30 cellular contexts compared by ENCODE assay signal in genomic region chr9:126623314-126623666, GRCh38. TPM values are rescaled to one million over a fixed set of nuclear protein-coding genes. Genes with fewer than 3 reads are reported as not detected.
DNase-seq lines count a peak whose midpoint lies in the region; ATAC-seq, FAIRE-seq and TF ChIP-seq lines count a peak whose summit lies in the region.
"Had no signal": no experiment of that assay in that cellular context is flagged by ENCODE, and none has a peak within 500 bp of the region (broad histone marks: within the 10 kb centered on the region; RNA-seq: fewer than 3 reads in every experiment).

No MANE protein-coding gene starts in this region.

- TF ChIP-seq CTCF in D721Med (IDR thresholded peaks at IDR 0.05; ENCODE audit: insufficient read depth, missing control alignments) (no peak), neural progenitor cell (IDR thresholded peaks at IDR 0.05) (no peak), colonic mucosa (IDR thresholded peaks at IDR 0.05) (no peak), psoas muscle (IDR thresholded peaks at IDR 0.05) (no peak)

- H3K9ac ChIP-seq in HUES48 (ENCODE audit: low read depth, low read length) (no peak overlapping the region), iPS-15b (ENCODE audit: low read depth, low read length) (no peak overlapping the region), neural progenitor cell (no peak overlapping the region), colonic mucosa (ENCODE audit: low read depth in 2 of 2, low read length in 2 of 2) (no peak overlapping the region)
- H3K9ac ChIP-seq: BLaER1 treated with 17β-estradiol and CSF1 and Interleukin-3, amounts not matched to agents 10 nM and 100 nM had no signal

- no peaks in the 10 kb centered on the region for H3K9me3 Mint-ChIP-seq in neural progenitor cell
- H3K9me3 Mint-ChIP-seq: CD4-positive, alpha-beta T cell had no signal

- H3K4me1 ChIP-seq in HUES48 (ENCODE audit: control insufficient read depth, insufficient read depth, low read length) (peaks cover 56% of the 10 kb centered on the region), iPS-15b (ENCODE audit: control insufficient read depth, insufficient read depth, low read length) (peaks cover 9% of the 10 kb centered on the region), neural progenitor cell (peaks cover 46% of the 10 kb centered on the region), colonic mucosa (no peaks in the 10 kb centered on the region), psoas muscle (peaks cover 7% of the 10 kb centered on the region)

- intact Hi-C loops in colonic mucosa (cut with DNase I) (no loop called here), psoas muscle (cut with DNase I) (no loop called here)

- H3K27me3 Mint-ChIP-seq in neural progenitor cell (ENCODE audit: insufficient read depth, low read depth) = peaks cover 67% of the 10 kb centered on the region

- no peaks in the 10 kb centered on the region for H3K36me3 ChIP-seq in HUES48 (ENCODE audit: control insufficient read depth, insufficient read depth, low read length)
- H3K36me3 ChIP-seq in iPS-15b (ENCODE audit: control insufficient read depth, insufficient read depth, low read length) = no peaks in the 10 kb centered on the region
- no peaks in the 10 kb centered on the region for H3K36me3 ChIP-seq in neural progenitor cell
- H3K36me3 ChIP-seq in colonic mucosa = no peaks in the 10 kb centered on the region
- no peaks in the 10 kb centered on the region for H3K36me3 ChIP-seq in psoas muscle (ENCODE audit: insufficient read depth in 1 of 2, low read depth in 1 of 2)
- H3K36me3 ChIP-seq: BLaER1 treated with 17β-estradiol and CSF1 and Interleukin-3, amounts not matched to agents 10 nM and 100 nM; SJCRH30 had no signal

- no peak overlapping the region for H3K27ac ChIP-seq in HUES48 (ENCODE audit: low read depth, low read length)
- no peak overlapping the region for H3K27ac ChIP-seq in neural progenitor cell
- H3K27ac ChIP-seq in colonic mucosa = no peak overlapping the region
- no peak overlapping the region for H3K27ac ChIP-seq in psoas muscle
- H3K27ac ChIP-seq: BLaER1 treated with 17β-estradiol and CSF1 and Interleukin-3, amounts not matched to agents 10 nM and 100 nM; SJCRH30 had no signal

- peak overlapping the region; percentile 67 for H3K4me2 ChIP-seq in neural progenitor cell
- H3K4me2 ChIP-seq: BLaER1 treated with 17β-estradiol and CSF1 and Interleukin-3, amounts not matched to agents 10 nM and 100 nM had no signal

- 72 to 83% (median 82%) methylated on average over 9 of the region's 9 CpGs for WGBS in psoas muscle, 3 donors

- FAIRE-seq in D721Med (lab: Jason Lieb, UNC) = no peak
- FAIRE-seq: A204.1, G401.6, H54, HepG2, K562 had no signal

- H4K20me1 ChIP-seq in neural progenitor cell (ENCODE audit: low read depth) = peaks cover 100% of the 10 kb centered on the region

- DNase-seq in D721Med (ENCODE audit: insufficient read length, low spot score) (peak; percentile 12), neural progenitor cell (ENCODE audit: low spot score) (no peak), colonic mucosa (no peak), cortex of kidney (lab: John Stamatoyannopoulos, UW) (no peak), psoas muscle (no peak)
- DNase-seq in stimulated activated CD4-positive, alpha-beta T cell treated with anti-CD3 and anti-CD28 coated beads, Interleukin-4, amount 100 ng/mL, for 4 hours = no peak
- DNase-seq: CD4-positive, alpha-beta T cell; DMS53; Kasumi-1; MV-4-11; NCI-H1105; NCI-H1436 treated with DMSO at 0.1 percent for 48 hours; NCI-H1930; NCI-H446 treated with DMSO at 0.1 percent for 48 hours; NCI-H526; NCI-H82; NK-92 treated with Interleukin-12 subunit alpha and Interleukin-12 subunit beta, amount 100 ng/mL, for 24 hours; PC-3; SJCRH30 had no signal

- no peaks in the 10 kb centered on the region for H3K79me2 ChIP-seq in neural progenitor cell (ENCODE audit: low read depth)

- H3K36me3 Mint-ChIP-seq in neural progenitor cell = no peaks in the 10 kb centered on the region

- H3K4me1 Mint-ChIP-seq in neural progenitor cell = peaks cover 80% of the 10 kb centered on the region

- H3F3A ChIP-seq in neural progenitor cell (ENCODE audit: low read depth) = peaks cover 54% of the 10 kb centered on the region

- H3K4me3 Mint-ChIP-seq in neural progenitor cell = peak overlapping the region; percentile 86
- H3K4me3 Mint-ChIP-seq: CD4-positive, alpha-beta T cell had no signal

- no peak overlapping the region for H3K27ac Mint-ChIP-seq in neural progenitor cell
- H3K27ac Mint-ChIP-seq: CD4-positive, alpha-beta T cell had no signal

- H2AFZ ChIP-seq in neural progenitor cell (replicated peaks) = no peak overlapping the region

- no peak for ATAC-seq in psoas muscle
- ATAC-seq: HepG2, K562, PC-3, Right ventricle myocardium inferior had no signal

- H3K9me3 ChIP-seq in HUES48 (ENCODE audit: control insufficient read depth, insufficient read depth, low read length) = no peaks in the 10 kb centered on the region
- no peaks in the 10 kb centered on the region for H3K9me3 ChIP-seq in iPS-15b (ENCODE audit: control insufficient read depth, insufficient read depth, low read length)
- no peaks in the 10 kb centered on the region for H3K9me3 ChIP-seq in neural progenitor cell (ENCODE audit: low read depth)
- H3K9me3 ChIP-seq in colonic mucosa = no peaks in the 10 kb centered on the region
- no peaks in the 10 kb centered on the region for H3K9me3 ChIP-seq in psoas muscle
- H3K9me3 ChIP-seq: SJCRH30 had no signal

- H3K27me3 ChIP-seq in HUES48 (ENCODE audit: control insufficient read depth, insufficient read depth, low read length) = peaks cover 100% of the 10 kb centered on the region
- H3K27me3 ChIP-seq in iPS-15b (ENCODE audit: control insufficient read depth, insufficient read depth, low read length) = peaks cover 100% of the 10 kb centered on the region
- H3K27me3 ChIP-seq in neural progenitor cell = peaks cover 100% of the 10 kb centered on the region
- H3K27me3 ChIP-seq in colonic mucosa = peaks cover 98% of the 10 kb centered on the region
- peaks cover 0 to 95% (median 52%) of the 10 kb centered on the region in 3 donors for H3K27me3 ChIP-seq in psoas muscle (ENCODE audit: insufficient read depth in 3 of 3, low read length in 2 of 3)
- H3K27me3 ChIP-seq: SJCRH30 had no signal

- H3K4me3 ChIP-seq in HUES48 (ENCODE audit: low read depth, low read length) (peak overlapping the region; percentile 40; the same call in 1 of the 2 replicates), iPS-15b (ENCODE audit: low read depth, low read length) (peak overlapping the region; percentile 30), neural progenitor cell (no peak overlapping the region), colonic mucosa (no peak overlapping the region), psoas muscle (no peak overlapping the region)
- H3K4me3 ChIP-seq: BLaER1 treated with 17β-estradiol and CSF1 and Interleukin-3, amounts not matched to agents 10 nM and 100 nM; K562; SJCRH30 had no signal

RNA-seq across cellular contexts. Expression of gene LMX1B, which starts 9.6 kb away (rescaled TPM):
- total RNA-seq in neural progenitor cell (ENCODE audit: low replicate concordance) (0.19 and 0.50 TPM in 2 replicates), colonic mucosa (under 1 TPM in 1 of 2 donors, not detected in 1; 0.13 TPM), psoas muscle (under 1 TPM in 3 of 4 donors, not detected in 1; 0.13 to 0.26 (median 0.20) TPM)
- under 1 TPM; 0.01 to 0.04 (median 0.01) TPM for polyA plus RNA-seq in psoas muscle
- total RNA-seq: CD4-positive, alpha-beta T cell; HepG2; HT-29; K562 had no signal
- polyA plus RNA-seq: AG04450, HepG2, K562 had no signal

Comparison
In these comparisons a context has a peak if more than half of its experiments do, and no peak if none do; other contexts are left out.
1. H3K4me3 ChIP-seq: peak in HUES48 (single experiment) and iPS-15b (single experiment); none in neural progenitor cell (single experiment), colonic mucosa (single experiment) and psoas muscle (single experiment).